In the genomic region with DNA sequence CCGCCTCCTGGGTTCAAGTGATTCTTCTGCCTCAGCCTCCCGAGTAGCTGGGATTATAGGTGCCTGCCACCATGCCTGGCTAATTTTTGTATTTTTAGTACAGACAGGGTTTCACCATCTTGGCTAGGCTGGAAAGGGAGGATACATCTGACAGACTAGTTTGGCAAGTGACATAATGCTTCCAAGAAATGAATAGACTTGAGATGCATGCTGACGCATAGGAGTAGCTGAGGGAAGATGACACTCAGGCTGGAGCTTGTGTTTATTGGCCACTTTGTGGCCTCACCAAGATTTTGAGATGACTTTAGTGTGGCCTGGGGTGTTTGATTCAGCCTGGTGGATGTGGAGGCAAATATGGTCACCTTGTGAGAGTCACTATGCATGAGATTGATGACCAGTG, we compare ENCODE assay signal across 26 cellular contexts. TPM values are rescaled to one million over a fixed set of nuclear protein-coding genes. Genes with fewer than 3 reads are reported as not detected.
DNase-seq lines count a peak whose midpoint lies in the region; ATAC-seq and TF ChIP-seq lines count a peak whose summit lies in the region.
"Had no signal": no experiment of that assay in that cellular context is flagged by ENCODE, and none has a peak within 500 bp of the region (broad histone marks: within the 10 kb centered on the region; RNA-seq: fewer than 3 reads in every experiment).

No MANE protein-coding gene starts in this region.

- H3K79me2 ChIP-seq in Karpas-422 (ENCODE audit: low read length) = peaks cover 86% of the 10 kb centered on the region

- peaks cover 78% of the 10 kb centered on the region for H3K36me3 Mint-ChIP-seq in T-helper 1 cell treated with Interleukin-12 subunit alpha and Interleukin-12 subunit beta and Interleukin-4 antibody, amounts not matched to agents 30 μg/mL and 1 μg/mL, for 36 hours (ENCODE audit: low read depth)
- H3K36me3 Mint-ChIP-seq in CD8-positive, alpha-beta T cell = peaks cover 78% of the 10 kb centered on the region
- peaks cover 76% of the 10 kb centered on the region for H3K36me3 Mint-ChIP-seq in activated naive CD8-positive, alpha-beta T cell treated with anti-CD3 and anti-CD28 coated beads, Interleukin-2, amount 10 ng/mL, durations not matched to agents 7 days and 5 days
- H3K36me3 Mint-ChIP-seq in neural crest cell (ENCODE audit: low read depth) = peaks cover 49% of the 10 kb centered on the region

- H2AFZ ChIP-seq in Karpas-422 (ENCODE audit: low read length) = no peak overlapping the region
- H2AFZ ChIP-seq: GM23338 had no signal

- no peak overlapping the region for H3K27ac ChIP-seq in CD8-positive, alpha-beta T cell (ENCODE audit: low read depth, low read length)
- H3K27ac ChIP-seq in Karpas-422 (ENCODE audit: low read length) = no peak overlapping the region
- H3K27ac ChIP-seq: 22Rv1, body of pancreas, epithelial cell of prostate, KMS-11, ovary, right atrium auricular region, SJCRH30, thoracic aorta had no signal

- no peaks in the 10 kb centered on the region for H4K20me1 ChIP-seq in Karpas-422 (ENCODE audit: insufficient read depth, low read depth, low read length)

- H3K9me3 Mint-ChIP-seq in T-helper 1 cell treated with Interleukin-12 subunit alpha and Interleukin-12 subunit beta and Interleukin-4 antibody, amounts not matched to agents 30 μg/mL and 1 μg/mL, for 36 hours = peaks cover 68% of the 10 kb centered on the region
- peaks cover 38% of the 10 kb centered on the region for H3K9me3 Mint-ChIP-seq in CD8-positive, alpha-beta T cell
- H3K9me3 Mint-ChIP-seq in activated naive CD8-positive, alpha-beta T cell treated with anti-CD3 and anti-CD28 coated beads, Interleukin-2, amount 10 ng/mL, durations not matched to agents 7 days and 5 days = peaks cover 35% of the 10 kb centered on the region
- peaks cover 14% of the 10 kb centered on the region for H3K9me3 Mint-ChIP-seq in neural crest cell

- POLR2A ChIA-PET in CD8-positive, alpha-beta T cell (lab: Charles Lee) = no interaction called here
- POLR2A ChIA-PET in activated naive CD8-positive, alpha-beta T cell treated with anti-CD3 and anti-CD28 coated beads, Interleukin-2, amount 10 ng/mL, durations not matched to agents 7 days and 5 days (lab: Charles Lee) = no interaction called here

- H3K4me1 Mint-ChIP-seq in T-helper 1 cell treated with Interleukin-12 subunit alpha and Interleukin-12 subunit beta and Interleukin-4 antibody, amounts not matched to agents 30 μg/mL and 1 μg/mL, for 36 hours (ENCODE audit: low read depth) = peaks cover 16% of the 10 kb centered on the region
- H3K4me1 Mint-ChIP-seq in CD8-positive, alpha-beta T cell (ENCODE audit: low read depth) = peaks cover 46% of the 10 kb centered on the region
- peaks cover 27% of the 10 kb centered on the region for H3K4me1 Mint-ChIP-seq in activated naive CD8-positive, alpha-beta T cell treated with anti-CD3 and anti-CD28 coated beads, Interleukin-2, amount 10 ng/mL, durations not matched to agents 7 days and 5 days
- H3K4me1 Mint-ChIP-seq in neural crest cell = peaks cover 26% of the 10 kb centered on the region

- intact Hi-C loops in CD8-positive, alpha-beta T cell (cut with DNase I, micrococcal nuclease) = no loop called here

- H3K4me3 ChIP-seq in CD8-positive, alpha-beta T cell (ENCODE audit: low read depth, low read length) = peak overlapping the region; percentile 16
- H3K4me3 ChIP-seq in Karpas-422 (ENCODE audit: low read length) = no peak overlapping the region
- H3K4me3 ChIP-seq: body of pancreas, GM23338, ovary, right atrium auricular region, SJCRH30, thoracic aorta had no signal

- peaks cover 54% of the 10 kb centered on the region for H3K9me3 ChIP-seq in CD8-positive, alpha-beta T cell (ENCODE audit: low read length)
- H3K9me3 ChIP-seq in Karpas-422 (ENCODE audit: low read length) = peaks cover 48% of the 10 kb centered on the region

- H3K4me2 ChIP-seq in Karpas-422 (ENCODE audit: low read depth, low read length, poor library complexity, severe bottlenecking) = no peak overlapping the region
- H3K4me2 ChIP-seq: GM23338, KMS-11 had no signal

- H3K9ac ChIP-seq in Karpas-422 (ENCODE audit: low read length) = no peak overlapping the region
- H3K9ac ChIP-seq: KMS-11 had no signal

- DNase-seq in T-helper 1 cell (no peak), neural crest cell (ENCODE audit: low read depth, low spot score) (no peak), Karpas-422 (no peak), NCI-H2107 treated with DMSO at 0.1 percent for 48 hours (lab: John Stamatoyannopoulos, UW; ENCODE audit: unreplicated experiment) (no peak)
- no peak for DNase-seq in CD8-positive, alpha-beta T cell
- no peak for DNase-seq in activated naive CD8-positive, alpha-beta T cell treated with anti-CD3 and anti-CD28 coated beads, Interleukin-2, amount 10 ng/mL, durations not matched to agents 7 days and 5 days
- no peak for DNase-seq in stimulated activated CD4-positive, alpha-beta T cell treated with anti-CD3 and anti-CD28 coated beads, Interleukin-4, amount 100 ng/mL, for 4 hours
- DNase-seq: activated CD4-positive, CD25-positive, alpha-beta regulatory T cell treated with anti-CD3 and anti-CD28 coated beads, Interleukin-2, amount 50 U/mL, for 72 hours; body of pancreas; glutamatergic neuron; HFFc6; midbrain; NCI-H1436; NCI-H748 treated with DMSO at 0.1 percent for 48 hours; nephron progenitor cell; ovary; SJCRH30; stimulated activated naive CD8-positive, alpha-beta T cell treated with anti-CD3 and anti-CD28 coated beads, Interleukin-15, Interleukin-2, amounts not matched to agents 100 U/mL and 50 U/mL, for 24 hours had no signal

- no peaks in the 10 kb centered on the region for H3K9me2 ChIP-seq in Karpas-422 (replicated peaks; ENCODE audit: insufficient read depth, low read length)

- H3K27me3 ChIP-seq in CD8-positive, alpha-beta T cell (ENCODE audit: insufficient read depth, low read length) = no peaks in the 10 kb centered on the region
- no peaks in the 10 kb centered on the region for H3K27me3 ChIP-seq in Karpas-422 (ENCODE audit: low read length)
- H3K27me3 ChIP-seq: body of pancreas, ovary, right atrium auricular region, SJCRH30 had no signal

- no peak for TF ChIP-seq CTCF in CD8-positive, alpha-beta T cell (IDR thresholded peaks at IDR 0.05)
- no peak for TF ChIP-seq CTCF in neural crest cell (conservative IDR thresholded peaks at IDR 0.05)

- H3K27ac Mint-ChIP-seq in T-helper 1 cell treated with Interleukin-12 subunit alpha and Interleukin-12 subunit beta and Interleukin-4 antibody, amounts not matched to agents 30 μg/mL and 1 μg/mL, for 36 hours = peak overlapping the region; percentile 43
- H3K27ac Mint-ChIP-seq in CD8-positive, alpha-beta T cell = peak overlapping the region; percentile 49
- H3K27ac Mint-ChIP-seq in activated naive CD8-positive, alpha-beta T cell treated with anti-CD3 and anti-CD28 coated beads, Interleukin-2, amount 10 ng/mL, durations not matched to agents 7 days and 5 days = no peak overlapping the region
- no peak overlapping the region for H3K27ac Mint-ChIP-seq in neural crest cell (ENCODE audit: unreplicated experiment)
- H3K27ac Mint-ChIP-seq: activated T-helper 1 cell treated with anti-CD3 and anti-CD28 coated beads, Interleukin-12 subunit alpha, Interleukin-12 subunit beta, Interleukin-2, Interleukin-4 antibody, amounts not matched to agents 30 ng/mL and 10 ng/mL and 1 ng/mL, durations not matched to agents 14 hours and 24 hours and 36 hours; GM23338; HFFc6; nephron progenitor cell had no signal

- ATAC-seq in CD8-positive, alpha-beta T cell = no peak
- ATAC-seq in activated naive CD8-positive, alpha-beta T cell treated with anti-CD3 and anti-CD28 coated beads, Interleukin-2, amount 10 ng/mL, durations not matched to agents 7 days and 5 days (ENCODE audit: low read depth) = no peak
- ATAC-seq: body of pancreas; GM23338; stimulated activated naive CD8-positive, alpha-beta T cell treated with anti-CD3 and anti-CD28 coated beads, Interleukin-15, Interleukin-2, amounts not matched to agents 100 U/mL and 50 U/mL, for 24 hours had no signal

- peaks cover 52% of the 10 kb centered on the region for H3K36me3 ChIP-seq in CD8-positive, alpha-beta T cell (ENCODE audit: insufficient read depth, low read length)
- H3K36me3 ChIP-seq in Karpas-422 (ENCODE audit: insufficient read depth, low read length) = peaks cover 77% of the 10 kb centered on the region
- H3K36me3 ChIP-seq: ovary had no signal

- no peak overlapping the region for H3K4me3 Mint-ChIP-seq in T-helper 1 cell treated with Interleukin-12 subunit alpha and Interleukin-12 subunit beta and Interleukin-4 antibody, amounts not matched to agents 30 μg/mL and 1 μg/mL, for 36 hours
- peak overlapping the region; percentile 26 for H3K4me3 Mint-ChIP-seq in CD8-positive, alpha-beta T cell
- peak overlapping the region; percentile 33 for H3K4me3 Mint-ChIP-seq in activated naive CD8-positive, alpha-beta T cell treated with anti-CD3 and anti-CD28 coated beads, Interleukin-2, amount 10 ng/mL, durations not matched to agents 7 days and 5 days
- peak overlapping the region; percentile 65 for H3K4me3 Mint-ChIP-seq in neural crest cell
- H3K4me3 Mint-ChIP-seq: activated T-helper 1 cell treated with anti-CD3 and anti-CD28 coated beads, Interleukin-12 subunit alpha, Interleukin-12 subunit beta, Interleukin-2, Interleukin-4 antibody, amounts not matched to agents 30 ng/mL and 10 ng/mL and 1 ng/mL, durations not matched to agents 14 hours and 24 hours and 36 hours; GM23338; HFFc6; nephron progenitor cell had no signal

- CTCF ChIA-PET in CD8-positive, alpha-beta T cell (lab: Charles Lee) = no interaction called here

- peaks cover 17% of the 10 kb centered on the region for H3K4me1 ChIP-seq in CD8-positive, alpha-beta T cell (ENCODE audit: insufficient read depth, low read length)
- H3K4me1 ChIP-seq in Karpas-422 (ENCODE audit: low read length) = peaks cover 12% of the 10 kb centered on the region
- H3K4me1 ChIP-seq: SJCRH30 had no signal

- no peaks in the 10 kb centered on the region for H3K27me3 Mint-ChIP-seq in T-helper 1 cell treated with Interleukin-12 subunit alpha and Interleukin-12 subunit beta and Interleukin-4 antibody, amounts not matched to agents 30 μg/mL and 1 μg/mL, for 36 hours (ENCODE audit: low read depth)
- no peaks in the 10 kb centered on the region for H3K27me3 Mint-ChIP-seq in CD8-positive, alpha-beta T cell (ENCODE audit: low read depth)
- H3K27me3 Mint-ChIP-seq in activated naive CD8-positive, alpha-beta T cell treated with anti-CD3 and anti-CD28 coated beads, Interleukin-2, amount 10 ng/mL, durations not matched to agents 7 days and 5 days = no peaks in the 10 kb centered on the region
- no peaks in the 10 kb centered on the region for H3K27me3 Mint-ChIP-seq in neural crest cell (ENCODE audit: low read depth)

RNA-seq across cellular contexts. Expression of gene ZNF586, which starts 4.0 kb away (rescaled TPM):
- total RNA-seq in CD8-positive, alpha-beta T cell = 10 to 100 TPM; 54.0 to 57.6 TPM
- 10 to 100 TPM; 29.0 to 29.2 TPM for total RNA-seq in activated naive CD8-positive, alpha-beta T cell treated with anti-CD3 and anti-CD28 coated beads, Interleukin-2, amount 10 ng/mL, durations not matched to agents 7 days and 5 days
- 19.6 and 20.1 TPM in 2 replicates for total RNA-seq in neural crest cell
- total RNA-seq in Karpas-422 (2014; rRNA removed; shearing (Covaris generic); ENCODE audit: low replicate concordance) = 33.7 and 35.9 TPM in 2 replicates

RNA-seq across cellular contexts. Expression of gene ZNF776, which starts 26.9 kb away (rescaled TPM):
- total RNA-seq in CD8-positive, alpha-beta T cell = 10 to 100 TPM; 22.3 to 32.3 TPM
- total RNA-seq in activated naive CD8-positive, alpha-beta T cell treated with anti-CD3 and anti-CD28 coated beads, Interleukin-2, amount 10 ng/mL, durations not matched to agents 7 days and 5 days = 10 to 100 TPM; 27.9 to 29.0 TPM
- total RNA-seq in neural crest cell = 25.6 and 25.9 TPM in 2 replicates
- total RNA-seq in Karpas-422 (2014; rRNA removed; shearing (Covaris generic); ENCODE audit: low replicate concordance) = 13.1 and 33.4 TPM in 2 replicates

RNA-seq across cellular contexts. Expression of gene ZNF552, which starts 41.2 kb away (rescaled TPM):
- 10 to 100 TPM; 14.3 to 18.6 TPM for total RNA-seq in CD8-positive, alpha-beta T cell
- total RNA-seq in activated naive CD8-positive, alpha-beta T cell treated with anti-CD3 and anti-CD28 coated beads, Interleukin-2, amount 10 ng/mL, durations not matched to agents 7 days and 5 days = 10 to 100 TPM; 10.8 to 13.6 TPM
- total RNA-seq in neural crest cell = 7.3 and 8.8 TPM in 2 replicates
- total RNA-seq in Karpas-422 (2014; rRNA removed; shearing (Covaris generic); ENCODE audit: low replicate concordance) = 17.7 and 20.3 TPM in 2 replicates

RNA-seq across cellular contexts. Expression of gene ZNF671, which starts 46.1 kb away (rescaled TPM):
- total RNA-seq in CD8-positive, alpha-beta T cell = 10 to 100 TPM; 12.1 to 12.4 TPM
- 10 to 100 TPM; 22.4 to 23.7 TPM for total RNA-seq in activated naive CD8-positive, alpha-beta T cell treated with anti-CD3 and anti-CD28 coated beads, Interleukin-2, amount 10 ng/mL, durations not matched to agents 7 days and 5 days
- total RNA-seq in neural crest cell = 11.9 and 13.5 TPM in 2 replicates
- 5.5 and 9.3 TPM in 2 replicates for total RNA-seq in Karpas-422 (2014; rRNA removed; shearing (Covaris generic); ENCODE audit: low replicate concordance)

RNA-seq across cellular contexts. Expression of gene ZNF587B, which starts 56.6 kb away (rescaled TPM):
- 10 to 100 TPM; 25.6 to 28.5 TPM for total RNA-seq in CD8-positive, alpha-beta T cell
- 10 to 100 TPM; 19.1 to 21.0 TPM for total RNA-seq in activated naive CD8-positive, alpha-beta T cell treated with anti-CD3 and anti-CD28 coated beads, Interleukin-2, amount 10 ng/mL, durations not matched to agents 7 days and 5 days
- total RNA-seq in neural crest cell = 21.6 and 22.6 TPM in 2 replicates
- total RNA-seq in Karpas-422 (2014; rRNA removed; shearing (Covaris generic); ENCODE audit: low replicate concordance) = 16.3 and 20.1 TPM in 2 replicates

Comparison
In these comparisons a context has a peak if more than half of its experiments do, and no peak if none do; other contexts are left out.
1. H3K27ac Mint-ChIP-seq: peak in T-helper 1 cell treated with Interleukin-12 subunit alpha and Interleukin-12 subunit beta and Interleukin-4 antibody, amounts not matched to agents 30 μg/mL and 1 μg/mL, for 36 hours (single experiment) and CD8-positive, alpha-beta T cell (single experiment); none in activated naive CD8-positive, alpha-beta T cell treated with anti-CD3 and anti-CD28 coated beads, Interleukin-2, amount 10 ng/mL, durations not matched to agents 7 days and 5 days (single experiment) and neural crest cell (single experiment).